Comparison of ENCODE assay signal across 1 cellular context in the genomic region with DNA sequence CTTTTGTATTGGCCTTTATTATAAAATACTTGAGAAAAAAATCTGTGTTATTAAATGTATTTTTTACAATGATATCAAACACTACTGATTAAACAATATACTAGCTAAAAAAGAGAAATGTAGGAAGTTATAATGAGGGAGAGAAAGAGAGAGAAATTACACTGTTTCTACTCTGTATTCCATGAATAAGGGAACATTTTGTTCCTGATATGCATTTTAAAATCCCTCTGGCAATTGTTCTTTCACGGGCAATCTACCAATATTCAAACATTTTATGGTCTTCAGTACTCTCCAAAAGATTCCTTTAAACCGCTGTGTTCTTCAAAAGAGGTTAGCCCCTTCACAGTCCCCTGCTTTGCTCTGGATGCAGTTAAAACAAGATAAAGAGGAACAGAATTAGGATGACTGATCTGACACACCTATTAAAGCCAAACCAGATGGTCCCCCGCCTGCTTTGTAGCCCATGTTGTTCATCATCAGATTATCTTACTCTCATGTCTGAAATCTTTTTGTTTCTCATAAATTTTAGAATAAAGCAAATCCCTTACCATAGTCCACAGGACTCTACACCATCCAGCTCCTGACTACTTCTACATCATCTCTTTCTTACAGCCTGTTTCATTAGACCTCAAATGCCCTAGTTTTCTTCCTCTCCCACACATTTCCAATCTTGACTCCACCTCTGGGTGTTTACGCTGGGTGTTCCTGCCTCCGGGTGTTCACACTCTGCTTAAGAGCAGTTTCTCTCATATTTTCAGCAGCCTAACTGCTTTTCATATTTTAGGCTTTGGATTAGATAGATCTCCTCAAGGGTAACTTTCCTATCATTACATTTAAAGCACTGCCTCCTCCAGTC.
TF ChIP-seq lines count a peak whose summit lies in the region.

No MANE protein-coding gene starts in this region.

TF ChIP-seq in IMR-90, 13 proteins besides CTCF, POLR2A, EP300 and RAD21:
- no peak for TF ChIP-seq RCOR1 (IDR thresholded peaks at IDR 0.05; ENCODE audit: insufficient replicate concordance, low read length)
- TF ChIP-seq RFX5 (IDR thresholded peaks at IDR 0.05; ENCODE audit: low read depth, low read length) = no peak
- no peak for TF ChIP-seq CEBPB (IDR thresholded peaks at IDR 0.05; ENCODE audit: low read depth, low read length)
- TF ChIP-seq, protein P1, sequence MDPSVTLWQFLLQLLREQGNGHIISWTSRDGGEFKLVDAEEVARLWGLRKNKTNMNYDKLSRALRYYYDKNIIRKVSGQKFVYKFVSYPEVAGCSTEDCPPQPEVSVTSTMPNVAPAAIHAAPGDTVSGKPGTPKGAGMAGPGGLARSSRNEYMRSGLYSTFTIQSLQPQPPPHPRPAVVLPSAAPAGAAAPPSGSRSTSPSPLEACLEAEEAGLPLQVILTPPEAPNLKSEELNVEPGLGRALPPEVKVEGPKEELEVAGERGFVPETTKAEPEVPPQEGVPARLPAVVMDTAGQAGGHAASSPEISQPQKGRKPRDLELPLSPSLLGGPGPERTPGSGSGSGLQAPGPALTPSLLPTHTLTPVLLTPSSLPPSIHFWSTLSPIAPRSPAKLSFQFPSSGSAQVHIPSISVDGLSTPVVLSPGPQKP (IDR thresholded peaks at IDR 0.05; ENCODE audit: borderline replicate concordance, low read depth, low read length) = no peak
- no peak for TF ChIP-seq BHLHE40 (IDR thresholded peaks at IDR 0.05; ENCODE audit: low read depth, low read length)
- TF ChIP-seq, protein P2, sequence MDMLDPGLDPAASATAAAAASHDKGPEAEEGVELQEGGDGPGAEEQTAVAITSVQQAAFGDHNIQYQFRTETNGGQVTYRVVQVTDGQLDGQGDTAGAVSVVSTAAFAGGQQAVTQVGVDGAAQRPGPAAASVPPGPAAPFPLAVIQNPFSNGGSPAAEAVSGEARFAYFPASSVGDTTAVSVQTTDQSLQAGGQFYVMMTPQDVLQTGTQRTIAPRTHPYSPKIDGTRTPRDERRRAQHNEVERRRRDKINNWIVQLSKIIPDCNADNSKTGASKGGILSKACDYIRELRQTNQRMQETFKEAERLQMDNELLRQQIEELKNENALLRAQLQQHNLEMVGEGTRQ (IDR thresholded peaks at IDR 0.05; ENCODE audit: low read depth, low read length) = no peak
- no peak for TF ChIP-seq CHD1 (IDR thresholded peaks at IDR 0.05; ENCODE audit: low read depth, low read length)
- TF ChIP-seq FOS (IDR thresholded peaks at IDR 0.05; ENCODE audit: low read depth, low read length) = no peak
- TF ChIP-seq SMC3 (IDR thresholded peaks at IDR 0.05; ENCODE audit: low read depth, low read length) = no peak
- TF ChIP-seq NFE2L2 (IDR thresholded peaks at IDR 0.05; ENCODE audit: low read depth, low read length) = no peak
- TF ChIP-seq MXI1 (IDR thresholded peaks at IDR 0.05; ENCODE audit: borderline replicate concordance, low read depth, low read length) = no peak
- TF ChIP-seq MAFK (IDR thresholded peaks at IDR 0.05; ENCODE audit: low read depth, low read length) = no peak
- TF ChIP-seq MAZ (IDR thresholded peaks at IDR 0.05; ENCODE audit: borderline replicate concordance, low read depth, low read length) = no peak
TF ChIP-seq in IMR-90: peak in this region for 0.
